Comparison of ENCODE assay signal across 8 cellular contexts in the genomic region with DNA sequence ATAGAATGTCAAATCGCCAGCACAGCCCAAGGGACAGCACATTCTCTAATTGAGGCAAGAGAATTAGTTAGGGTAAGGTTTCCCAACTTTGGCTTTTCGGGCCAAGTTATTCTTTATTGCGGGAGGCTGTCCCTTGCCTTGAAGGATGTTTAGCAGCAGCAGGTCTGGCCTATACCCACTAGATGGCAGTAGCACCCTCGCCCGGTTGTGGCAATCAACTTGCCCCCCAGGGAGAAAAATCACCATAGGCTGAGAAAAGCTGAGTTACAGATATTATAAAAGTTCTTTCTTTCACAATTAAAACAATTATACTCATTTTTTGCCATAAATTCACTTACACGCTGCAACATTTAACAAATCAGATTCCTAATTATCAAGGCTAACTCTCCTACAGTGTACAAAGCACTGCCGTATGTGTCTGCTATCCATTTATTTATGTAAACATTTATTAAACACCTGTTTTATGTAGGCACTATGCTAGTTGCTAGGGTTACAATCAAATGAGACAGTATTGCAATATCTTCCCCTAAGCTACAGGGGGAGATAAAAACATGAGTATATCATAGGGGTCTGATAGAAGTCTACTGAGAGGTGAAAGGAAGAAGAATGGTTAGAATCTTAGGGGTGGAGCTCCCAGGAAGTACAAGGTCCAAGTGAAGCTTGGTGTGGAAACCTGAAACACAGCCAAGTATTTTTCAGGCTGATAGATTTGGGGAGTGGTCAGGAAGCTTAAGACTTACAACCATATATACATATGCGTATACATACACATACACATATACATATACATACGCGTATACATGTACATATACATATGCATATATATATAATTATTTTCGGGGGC.
DNase-seq lines count a peak whose midpoint lies in the region; ATAC-seq and TF ChIP-seq lines count a peak whose summit lies in the region.

No MANE protein-coding gene starts in this region.

- TF ChIP-seq CTCF in HL-60 (IDR thresholded peaks at IDR 0.05; ENCODE audit: insufficient read depth, low read length) (peak; percentile 69), lung (IDR thresholded peaks at IDR 0.05; ENCODE audit: control extremely low read depth, extremely low read depth) (no peak)

- H3K27me3 ChIP-seq in HL-60 (ENCODE audit: insufficient read depth, poor library complexity, severe bottlenecking), result no peaks in the 10 kb centered on the region
- no peaks in the 10 kb centered on the region for H3K27me3 ChIP-seq in lung (ENCODE audit: control insufficient read depth, insufficient read depth)

- DNase-seq in DMS53 (lab: John Stamatoyannopoulos, UW), result peak; percentile 68
- DNase-seq in HL-60 (ENCODE audit: low read depth in 1 of 2, low spot score in 1 of 2), result peak in 1 of 2 experiments; percentile 16
- DNase-seq in amniotic epithelial cell (ENCODE audit: low read depth), result peak; percentile 1
- no peak for DNase-seq in lung (ENCODE audit: low spot score)
- DNase-seq in SHP77 treated with DMSO at 0.1 percent for 48 hours (lab: John Stamatoyannopoulos, UW), result no peak
- no peak for DNase-seq in DMS79 (lab: John Stamatoyannopoulos, UW)
- no peak for DNase-seq in NOMO-1 treated with dmso at 0.1 percent for 144 hours (lab: John Stamatoyannopoulos, UW; ENCODE audit: unreplicated experiment)

- H3K27ac ChIP-seq in HL-60 (replicated peaks), result no peak overlapping the region
- no peak overlapping the region for H3K27ac ChIP-seq in lung (ENCODE audit: low read depth in 1 of 2, low read length in 1 of 2)

- no peaks in the 10 kb centered on the region for H3K36me3 ChIP-seq in lung (ENCODE audit: control insufficient read depth in 2 of 2, insufficient read depth in 2 of 2, low read length in 2 of 2)

- 70 to 73% methylated on average over 11 of the region's 11 CpGs for WGBS in lung, 2 donors

- ATAC-seq in GM19324 (IDR thresholded peaks at IDR 0.05; ENCODE audit: low FRiP score, unreplicated experiment), result peak; percentile 46
- ATAC-seq in lung (ENCODE audit: insufficient read depth, low FRiP score), result peak; percentile 41

- no peaks in the 10 kb centered on the region for H3K9me3 ChIP-seq in lung (ENCODE audit: control insufficient read depth in 2 of 2, insufficient read depth in 1 of 2, low read length in 1 of 2)

- no peaks in the 10 kb centered on the region for H3K4me1 ChIP-seq in lung (ENCODE audit: control insufficient read depth in 2 of 2, insufficient read depth in 2 of 2, low read length in 2 of 2)

- H3K4me3 ChIP-seq in HL-60 (replicated peaks; ENCODE audit: insufficient read depth, low read length), result no peak overlapping the region
- H3K4me3 ChIP-seq in lung, result no peak overlapping the region

Comparison
In these comparisons a context has a peak if more than half of its experiments do, and no peak if none do; other contexts are left out.
1. DNase-seq: peak in DMS53 (single experiment) and amniotic epithelial cell (single experiment); none in lung (single experiment), SHP77 treated with DMSO at 0.1 percent for 48 hours (single experiment), DMS79 (single experiment) and NOMO-1 treated with dmso at 0.1 percent for 144 hours (single experiment).